In genomic region chr17:73901661-73902415, GRCh38 we compare ENCODE assay signal across 8 cellular contexts.
DNase-seq lines count a peak whose midpoint lies in the region; ATAC-seq, FAIRE-seq and TF ChIP-seq lines count a peak whose summit lies in the region.

No MANE protein-coding gene starts in this region.

- peaks cover 0 to 8% of the 10 kb centered on the region in 2 donors for H3K4me1 ChIP-seq in esophagus (ENCODE audit: control insufficient read depth in 2 of 2, insufficient read depth in 2 of 2, low read length in 1 of 2)
- peaks cover 0 to 13% of the 10 kb centered on the region in 2 donors for H3K4me1 ChIP-seq in neuronal stem cell (ENCODE audit: control insufficient read depth in 2 of 2, insufficient read depth in 1 of 2, low read depth in 1 of 2, low read length in 2 of 2)
- peaks cover 0 to 4% of the 10 kb centered on the region in 2 donors for H3K4me1 ChIP-seq in kidney (ENCODE audit: control insufficient read depth in 1 of 2, insufficient read depth in 1 of 2, low read depth in 1 of 2, low read length in 2 of 2)

- H2BK5ac ChIP-seq in neuronal stem cell (ENCODE audit: low read length), result no peak overlapping the region

- no peaks in the 10 kb centered on the region for H3K9me3 Mint-ChIP-seq in T-helper 2 cell treated with Interferon-gamma antibody and Interleukin-4, amounts not matched to agents 5 μg/mL and 100 μg/mL, for 36 hours

- no peak for FAIRE-seq in kidney (lab: Jason Lieb, UNC)

- H3K9me3 ChIP-seq in esophagus (ENCODE audit: control insufficient read depth in 2 of 2, insufficient read depth in 1 of 2, low read depth in 1 of 2, low read length in 1 of 2) (no peaks in the 10 kb centered on the region), neuronal stem cell (replicated peaks in 1 of 2; ENCODE audit: control insufficient read depth in 2 of 2, insufficient read depth in 1 of 2, low read depth in 1 of 2, low read length in 2 of 2) (no peaks in the 10 kb centered on the region), kidney (ENCODE audit: control insufficient read depth in 1 of 2, low read length in 2 of 2) (no peaks in the 10 kb centered on the region)

- peak overlapping the region; percentile 70 for H2AFZ ChIP-seq in neuronal stem cell (ENCODE audit: low read length)

- H3K27ac Mint-ChIP-seq in T-helper 2 cell treated with Interferon-gamma antibody and Interleukin-4, amounts not matched to agents 5 μg/mL and 100 μg/mL, for 36 hours, result peak overlapping the region; percentile 49

- DNase-seq in HT-29 (ENCODE audit: low spot score), result peak; percentile 71
- DNase-seq in T-helper 2 cell treated with Interferon-gamma antibody and Interleukin-4, amounts not matched to agents 5 μg/mL and 100 μg/mL, for 36 hours (ENCODE audit: low spot score), result no peak
- DNase-seq in neuronal stem cell (ENCODE audit: low spot score), result peak; percentile 47
- DNase-seq in kidney, result no peak
- DNase-seq in 8988T, result no peak
- DNase-seq in foreskin fibroblast, result no peak

- H3K36me3 Mint-ChIP-seq in T-helper 2 cell treated with Interferon-gamma antibody and Interleukin-4, amounts not matched to agents 5 μg/mL and 100 μg/mL, for 36 hours (ENCODE audit: low read depth), result no peaks in the 10 kb centered on the region

- H3K9ac ChIP-seq in neuronal stem cell (ENCODE audit: low read depth, low read length, poor library complexity) (no peak overlapping the region), kidney (ENCODE audit: low read length in 2 of 2) (no peak overlapping the region)

- H2AK5ac ChIP-seq in neuronal stem cell (ENCODE audit: low read depth, low read length), result peak overlapping the region; percentile 67

- peak overlapping the region; percentile 58 for H3K4me2 ChIP-seq in neuronal stem cell (ENCODE audit: insufficient read depth, low read length, poor library complexity, severe bottlenecking)

- H2BK120ac ChIP-seq in neuronal stem cell (ENCODE audit: low read depth, low read length), result peak overlapping the region; percentile 24

- no peak overlapping the region for H4K8ac ChIP-seq in neuronal stem cell (ENCODE audit: low read depth, low read length)

- peaks cover 31% of the 10 kb centered on the region for H3K27me3 Mint-ChIP-seq in T-helper 2 cell treated with Interferon-gamma antibody and Interleukin-4, amounts not matched to agents 5 μg/mL and 100 μg/mL, for 36 hours (ENCODE audit: low read depth)

- H3K4me1 Mint-ChIP-seq in T-helper 2 cell treated with Interferon-gamma antibody and Interleukin-4, amounts not matched to agents 5 μg/mL and 100 μg/mL, for 36 hours (ENCODE audit: low read depth), result peaks cover 2% of the 10 kb centered on the region

- peak overlapping the region; percentile 90 for H2BK15ac ChIP-seq in neuronal stem cell (ENCODE audit: low read length)

- H3K4me3 ChIP-seq in esophagus (ENCODE audit: low read depth in 1 of 2, low read length in 2 of 2) (peak overlapping the region; percentile 29 to 52), neuronal stem cell (ENCODE audit: low read length in 2 of 2) (no peak overlapping the region), kidney (ENCODE audit: low read length in 2 of 2) (peak overlapping the region in 1 of 2 donors; percentile 18), foreskin fibroblast (ENCODE audit: low read depth in 1 of 2, low read length in 2 of 2) (no peak overlapping the region)

- no peak overlapping the region for H4K91ac ChIP-seq in neuronal stem cell (ENCODE audit: low read depth, low read length, poor library complexity)

- H3K27ac ChIP-seq in esophagus (ENCODE audit: low read depth in 2 of 2, low read length in 1 of 2) (no peak overlapping the region), neuronal stem cell (replicated peaks; ENCODE audit: low read length) (no peak overlapping the region), kidney (ENCODE audit: low read depth in 2 of 2, low read length in 2 of 2) (no peak overlapping the region)

- H3K36me3 ChIP-seq in esophagus (ENCODE audit: control insufficient read depth in 2 of 2, insufficient read depth in 2 of 2, low read length in 1 of 2), result no peaks in the 10 kb centered on the region
- no peaks in the 10 kb centered on the region for H3K36me3 ChIP-seq in neuronal stem cell (replicated peaks in 1 of 2; ENCODE audit: control insufficient read depth in 2 of 2, insufficient read depth in 2 of 2, low read length in 2 of 2)
- no peaks in the 10 kb centered on the region for H3K36me3 ChIP-seq in kidney (ENCODE audit: control insufficient read depth in 1 of 2, insufficient read depth in 2 of 2, low read length in 2 of 2)

- no peaks in the 10 kb centered on the region for H3K79me1 ChIP-seq in neuronal stem cell (ENCODE audit: low read depth, low read length)

- H3K4ac ChIP-seq in neuronal stem cell (ENCODE audit: low read length), result no peak overlapping the region

- no peak for ATAC-seq in HG02798 (IDR thresholded peaks at IDR 0.05; ENCODE audit: poor library complexity, unreplicated experiment)

- H3K27me3 ChIP-seq in esophagus (ENCODE audit: control insufficient read depth in 1 of 2, insufficient read depth in 2 of 2, low read length in 2 of 2), result peaks cover 0 to 4% of the 10 kb centered on the region in 2 donors
- H3K27me3 ChIP-seq in neuronal stem cell (ENCODE audit: control insufficient read depth in 3 of 3, insufficient read depth in 3 of 3, low read depth in 1 of 3, low read length in 3 of 3), result peaks cover 0 to 44% (median 37%) of the 10 kb centered on the region in 3 experiments

- H3K23ac ChIP-seq in neuronal stem cell (ENCODE audit: low read depth, low read length, poor library complexity), result no peak overlapping the region

- peak overlapping the region; percentile 84 for H3K4me3 Mint-ChIP-seq in T-helper 2 cell treated with Interferon-gamma antibody and Interleukin-4, amounts not matched to agents 5 μg/mL and 100 μg/mL, for 36 hours

- TF ChIP-seq CTCF in kidney (IDR thresholded peaks at IDR 0.05; ENCODE audit: borderline replicate concordance, extremely low read depth, insufficient read depth) (no peak), foreskin fibroblast (IDR thresholded peaks at IDR 0.05; ENCODE audit: low read depth, low read length) (no peak)

- peak overlapping the region; percentile 66 for H3K18ac ChIP-seq in neuronal stem cell (ENCODE audit: low read length)

- intact Hi-C loops in kidney (cut with DNase I), result no loop called here

- H2BK12ac ChIP-seq in neuronal stem cell (ENCODE audit: low read length), result no peak overlapping the region

- H3K14ac ChIP-seq in neuronal stem cell (ENCODE audit: low read length), result no peak overlapping the region

- WGBS in esophagus, 2 donors, result 6% methylated on average over 49 of the region's 49 CpGs
- no CpG with 5 or more reads among the region's 49 CpGs for WGBS in neuronal stem cell (ENCODE audit: extremely low coverage in 2 of 2, insufficient read length in 2 of 2, insufficient replicate concordance in 1 of 2), 2 donors

Comparison
In these comparisons a context has a peak if more than half of its experiments do, and no peak if none do; other contexts are left out.
1. DNase-seq: peak in HT-29 (single experiment) and neuronal stem cell (single experiment); none in T-helper 2 cell treated with Interferon-gamma antibody and Interleukin-4, amounts not matched to agents 5 μg/mL and 100 μg/mL, for 36 hours (single experiment), kidney (single experiment), 8988T (single experiment) and foreskin fibroblast (0 of 2).
2. H3K4me3 ChIP-seq: peak in esophagus (2 of 2); none in neuronal stem cell (0 of 2) and foreskin fibroblast (0 of 2).